In genomic region chr6:37624606-37625574, GRCh38 we compare ENCODE assay signal across 8 cellular contexts.
DNase-seq lines count a peak whose midpoint lies in the region; ATAC-seq and TF ChIP-seq lines count a peak whose summit lies in the region.

No MANE protein-coding gene starts in this region.

- H2AFZ ChIP-seq in SK-N-SH (ENCODE audit: low read depth): 0 out of 2 replicates have a peak overlapping the region, but pooled peaks have one; percentile 3

- no peaks in the 10 kb centered on the region for H3K9me2 ChIP-seq in SK-N-SH

- H3K9me3 Mint-ChIP-seq in activated naive CD4-positive, alpha-beta T cell treated with anti-CD3 and anti-CD28 coated beads, Interleukin-2, amount 50 U/mL, for 72 hours: no peaks in the 10 kb centered on the region

- CTCF ChIA-PET in SK-N-SH (lab: Yijun Ruan, JAX): interaction anchor here (1.2 to 1.9 kb wide), 4 partner anchors 10 to 67 kb away, joined by 3 to 5 read pairs (median 4); no protein-coding TSS in a partner anchor

- TF ChIP-seq RAD21 in SK-N-SH (IDR thresholded peaks at IDR 0.05; ENCODE audit: low read length): no peak

- TF ChIP-seq CTCF in SK-N-SH (IDR thresholded peaks at IDR 0.05): no peak
- no peak for TF ChIP-seq CTCF in esophagus squamous epithelium (IDR thresholded peaks at IDR 0.05)

- no peaks in the 10 kb centered on the region for H4K20me1 ChIP-seq in SK-N-SH (ENCODE audit: insufficient read depth)

- DNase-seq in activated naive CD4-positive, alpha-beta T cell treated with anti-CD3 and anti-CD28 coated beads, Interleukin-2, amount 50 U/mL, for 72 hours (ENCODE audit: low spot score in 2 of 2): peak in 1 of 2 donors; percentile 23
- DNase-seq in activated naive CD4-positive, alpha-beta T cell (lab: John Stamatoyannopoulos, UW): no peak
- DNase-seq in SK-N-SH (peak; percentile 91), esophagus squamous epithelium (lab: John Stamatoyannopoulos, UW) (no peak), retina (peak; percentile 59), NOMO-1 treated with dmso at 0.1 percent for 144 hours (lab: John Stamatoyannopoulos, UW; ENCODE audit: unreplicated experiment) (no peak)
- no peak for DNase-seq in activated effector memory CD4-positive, alpha-beta T cell treated with Interleukin-2 at 50 U/mL for 16 hours

- H3K27ac Mint-ChIP-seq in activated naive CD4-positive, alpha-beta T cell treated with anti-CD3 and anti-CD28 coated beads, Interleukin-2, amount 50 U/mL, for 72 hours: peak overlapping the region in 1 of 2 donors; percentile 18

- H3K27me3 ChIP-seq in SK-N-SH (ENCODE audit: insufficient read depth) (no peaks in the 10 kb centered on the region), esophagus squamous epithelium (peaks cover 0 to 67% (median 1%) of the 10 kb centered on the region in 4 donors)

- no peak overlapping the region for H3K9ac ChIP-seq in SK-N-SH

- ATAC-seq in activated naive CD4-positive, alpha-beta T cell treated with anti-CD3 and anti-CD28 coated beads, Interleukin-2, amount 50 U/mL, for 72 hours: peak; percentile 27 to 33
- ATAC-seq in GM21825 (IDR thresholded peaks at IDR 0.05; ENCODE audit: unreplicated experiment): no peak

- peak overlapping the region; percentile 56 for H3K4me2 ChIP-seq in SK-N-SH

- TF ChIP-seq POLR2A in esophagus squamous epithelium (IDR thresholded peaks at IDR 0.05): no peak

- H3F3A ChIP-seq in SK-N-SH (replicated peaks; ENCODE audit: insufficient read depth): peaks cover 24% of the 10 kb centered on the region

- H3K9me3 ChIP-seq in SK-N-SH (no peaks in the 10 kb centered on the region), esophagus squamous epithelium (no peaks in the 10 kb centered on the region)

- intact Hi-C loops in esophagus squamous epithelium (cut with DNase I): no loop called here

- H3K36me3 ChIP-seq in SK-N-SH (replicated peaks in 1 of 2; ENCODE audit: control insufficient read depth in 1 of 2, insufficient read depth in 2 of 2, low read length in 1 of 2) (no peaks in the 10 kb centered on the region), esophagus squamous epithelium (no peaks in the 10 kb centered on the region)

- H3K27ac ChIP-seq in SK-N-SH (ENCODE audit: low read depth in 2 of 2, low read length in 1 of 2): no peak overlapping the region
- H3K27ac ChIP-seq in esophagus squamous epithelium: peak overlapping the region in 3 of 4 donors; percentile 63 to 74 (median 72)

- POLR2A ChIA-PET in SK-N-SH (lab: Yijun Ruan, JAX): no interaction called here

- no peaks in the 10 kb centered on the region for H3K36me3 Mint-ChIP-seq in activated naive CD4-positive, alpha-beta T cell treated with anti-CD3 and anti-CD28 coated beads, Interleukin-2, amount 50 U/mL, for 72 hours

- no peak for TF ChIP-seq EP300 in SK-N-SH (IDR thresholded peaks at IDR 0.05; ENCODE audit: borderline replicate concordance in 1 of 2, low read depth in 1 of 2, low read length in 1 of 2)

- WGBS in SK-N-SH (ENCODE audit: low lambda C conversion rate): 30% methylated on average over 25 of the region's 36 CpGs
- 32 to 65% methylated on average over 3 to 9 of the region's 36 CpGs for WGBS in esophagus squamous epithelium, 2 donors

- peak overlapping the region in 1 of 2 experiments; percentile 22; a peak in 2 of 4 replicates for H3K4me3 ChIP-seq in SK-N-SH (ENCODE audit: low read depth in 2 of 2, low read length in 1 of 2)
- peak overlapping the region; percentile 4 to 52 (median 22) for H3K4me3 ChIP-seq in esophagus squamous epithelium

- no peaks in the 10 kb centered on the region for H3K79me2 ChIP-seq in SK-N-SH (ENCODE audit: insufficient read depth)

- H3K4me1 ChIP-seq in SK-N-SH (ENCODE audit: control insufficient read depth in 1 of 2, insufficient read depth in 2 of 2, low read depth in 1 of 2, low read length in 1 of 2): peaks cover 16 to 25% of the 10 kb centered on the region in 2 experiments; a peak in 3 of 4 replicates
- peaks cover 21 to 49% (median 34%) of the 10 kb centered on the region in 3 donors for H3K4me1 ChIP-seq in esophagus squamous epithelium

TF ChIP-seq in SK-N-SH, 30 proteins besides CTCF, POLR2A, EP300 and RAD21:
- TF ChIP-seq NFIC (IDR thresholded peaks at IDR 0.05; ENCODE audit: borderline replicate concordance) (peak; percentile 48), USF1 (IDR thresholded peaks at IDR 0.05; ENCODE audit: borderline replicate concordance, low read depth) (no peak)

Comparison
In these comparisons a context has a peak if more than half of its experiments do, and no peak if none do; other contexts are left out.
1. DNase-seq: peak in SK-N-SH (single experiment) and retina (single experiment); none in activated naive CD4-positive, alpha-beta T cell (0 of 4), esophagus squamous epithelium (single experiment), NOMO-1 treated with dmso at 0.1 percent for 144 hours (single experiment) and activated effector memory CD4-positive, alpha-beta T cell treated with Interleukin-2 at 50 U/mL for 16 hours (single experiment).
2. H3K27ac ChIP-seq: peak in esophagus squamous epithelium (3 of 4); none in SK-N-SH (0 of 2).